In the genomic region with DNA sequence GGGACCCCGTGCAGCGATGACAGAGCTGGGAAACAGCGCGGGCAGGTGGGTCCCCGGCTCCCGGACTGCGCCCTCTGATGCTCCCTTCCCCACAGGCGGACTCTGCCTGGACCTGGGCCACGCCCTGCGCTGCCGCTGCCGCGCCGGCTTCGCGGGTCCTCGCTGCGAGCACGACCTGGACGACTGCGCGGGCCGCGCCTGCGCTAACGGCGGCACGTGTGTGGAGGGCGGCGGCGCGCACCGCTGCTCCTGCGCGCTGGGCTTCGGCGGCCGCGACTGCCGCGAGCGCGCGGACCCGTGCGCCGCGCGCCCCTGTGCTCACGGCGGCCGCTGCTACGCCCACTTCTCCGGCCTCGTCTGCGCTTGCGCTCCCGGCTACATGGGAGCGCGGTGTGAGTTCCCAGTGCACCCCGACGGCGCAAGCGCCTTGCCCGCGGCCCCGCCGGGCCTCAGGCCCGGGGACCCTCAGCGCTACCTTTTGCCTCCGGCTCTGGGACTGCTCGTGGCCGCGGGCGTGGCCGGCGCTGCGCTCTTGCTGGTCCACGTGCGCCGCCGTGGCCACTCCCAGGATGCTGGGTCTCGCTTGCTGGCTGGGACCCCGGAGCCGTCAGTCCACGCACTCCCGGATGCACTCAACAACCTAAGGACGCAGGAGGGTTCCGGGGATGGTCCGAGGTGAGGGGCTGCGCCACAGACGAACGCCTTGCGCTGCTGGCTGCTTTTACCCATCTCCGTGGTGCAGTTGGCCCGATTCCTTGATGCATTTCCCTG, we compare ENCODE assay signal across 7 cellular contexts. TPM values are rescaled to one million over a fixed set of nuclear protein-coding genes. Genes with fewer than 3 reads are reported as not detected.
DNase-seq lines count a peak whose midpoint lies in the region; ATAC-seq and TF ChIP-seq lines count a peak whose summit lies in the region.

No MANE protein-coding gene starts in this region.

- H3K4me3 Mint-ChIP-seq in activated B cell treated with CpG ODN at 0.5 μM for 24 hours = peak overlapping the region; percentile 83
- peak overlapping the region; percentile 81 for H3K4me3 Mint-ChIP-seq in stimulated activated naive CD8-positive, alpha-beta T cell treated with anti-CD3 and anti-CD28 coated beads, Interleukin-15, Interleukin-2, amounts not matched to agents 100 ng/mL and 50 ng/mL, for 24 hours

- H3K27ac Mint-ChIP-seq in activated B cell treated with CpG ODN at 0.5 μM for 24 hours = no peak overlapping the region
- no peak overlapping the region for H3K27ac Mint-ChIP-seq in stimulated activated naive CD8-positive, alpha-beta T cell treated with anti-CD3 and anti-CD28 coated beads, Interleukin-15, Interleukin-2, amounts not matched to agents 100 ng/mL and 50 ng/mL, for 24 hours

- no peaks in the 10 kb centered on the region for H3K36me3 Mint-ChIP-seq in activated B cell treated with CpG ODN at 0.5 μM for 24 hours (ENCODE audit: low read depth)
- no peaks in the 10 kb centered on the region for H3K36me3 Mint-ChIP-seq in stimulated activated naive CD8-positive, alpha-beta T cell treated with anti-CD3 and anti-CD28 coated beads, Interleukin-15, Interleukin-2, amounts not matched to agents 100 ng/mL and 50 ng/mL, for 24 hours (ENCODE audit: low read depth)

- peaks cover 8% of the 10 kb centered on the region for H3K4me1 ChIP-seq in mucosa of descending colon (ENCODE audit: low read depth)

- H3K27me3 Mint-ChIP-seq in activated B cell treated with CpG ODN at 0.5 μM for 24 hours = peaks cover 31% of the 10 kb centered on the region
- peaks cover 53% of the 10 kb centered on the region for H3K27me3 Mint-ChIP-seq in stimulated activated naive CD8-positive, alpha-beta T cell treated with anti-CD3 and anti-CD28 coated beads, Interleukin-15, Interleukin-2, amounts not matched to agents 100 ng/mL and 50 ng/mL, for 24 hours

- TF ChIP-seq CTCF in activated B cell treated with CpG ODN at 0.5 μM for 24 hours (IDR thresholded peaks at IDR 0.05) (no peak), mucosa of descending colon (IDR thresholded peaks at IDR 0.05) (no peak)

- no peak overlapping the region for H3K4me3 ChIP-seq in mucosa of descending colon

- H3K9me3 ChIP-seq in mucosa of descending colon = no peaks in the 10 kb centered on the region

- peak; percentile 68 for TF ChIP-seq POLR2A in GM15510 (IDR thresholded peaks at IDR 0.05; ENCODE audit: borderline replicate concordance, extremely low read depth, insufficient read length)

- CTCF ChIA-PET in activated B cell treated with CpG ODN at 0.5 μM for 24 hours (lab: Charles Lee) = interaction anchor here (0.9 to 1.3 kb wide), 2 partner anchors 18 to 71 kb away, joined by 3 read pairs; a partner anchor contains a TSS

- DNase-seq in NCI-H1417 (lab: John Stamatoyannopoulos, UW) (peak; percentile 93 to 95 (median 93)), activated B cell treated with CpG ODN at 0.5 μM for 24 hours (peak; percentile 59), ecto neural progenitor cell (ENCODE audit: low spot score) (peak; percentile 81), mucosa of descending colon (peak; percentile 18 to 54 (median 49))

- POLR2A ChIA-PET in activated B cell treated with CpG ODN at 0.5 μM for 24 hours (lab: Charles Lee) = interaction anchor here (1.0 to 1.3 kb wide), 2 partner anchors 62 to 106 kb away, joined by 3 to 5 read pairs; a partner anchor contains a TSS

- ATAC-seq in activated B cell treated with CpG ODN at 0.5 μM for 24 hours (ENCODE audit: low read depth) = peak; percentile 78
- ATAC-seq in mucosa of descending colon = peak; percentile 69
- no peak for ATAC-seq in GM19351 (IDR thresholded peaks at IDR 0.05; ENCODE audit: unreplicated experiment)

- intact Hi-C loops in activated B cell treated with CpG ODN at 0.5 μM for 24 hours (cut with micrococcal nuclease) (loop anchor here (10.0 kb wide), 1 partner anchor 1098 kb away; a partner anchor contains a TSS), mucosa of descending colon (cut with DNase I, micrococcal nuclease) (no loop called here)

- H3K36me3 ChIP-seq in mucosa of descending colon (ENCODE audit: low read depth) = no peaks in the 10 kb centered on the region

- no peaks in the 10 kb centered on the region for H3K9me3 Mint-ChIP-seq in activated B cell treated with CpG ODN at 0.5 μM for 24 hours
- H3K9me3 Mint-ChIP-seq in stimulated activated naive CD8-positive, alpha-beta T cell treated with anti-CD3 and anti-CD28 coated beads, Interleukin-15, Interleukin-2, amounts not matched to agents 100 ng/mL and 50 ng/mL, for 24 hours = no peaks in the 10 kb centered on the region

- peaks cover 25% of the 10 kb centered on the region for H3K4me1 Mint-ChIP-seq in activated B cell treated with CpG ODN at 0.5 μM for 24 hours
- peaks cover 20% of the 10 kb centered on the region for H3K4me1 Mint-ChIP-seq in stimulated activated naive CD8-positive, alpha-beta T cell treated with anti-CD3 and anti-CD28 coated beads, Interleukin-15, Interleukin-2, amounts not matched to agents 100 ng/mL and 50 ng/mL, for 24 hours (ENCODE audit: low read depth)

RNA-seq across cellular contexts. Expression of a gene that starts 7.8 kb away (rescaled TPM):
- not detected in 2 replicates for total RNA-seq in activated B cell treated with CpG ODN at 0.5 μM for 24 hours
- total RNA-seq in mucosa of descending colon = not detected

RNA-seq across cellular contexts. Expression of a gene that starts 8.4 kb away (rescaled TPM):
- total RNA-seq in activated B cell treated with CpG ODN at 0.5 μM for 24 hours (0.53 and 0.73 TPM in 2 replicates), mucosa of descending colon (not detected)

RNA-seq across cellular contexts. Expression of a gene that starts 25.5 kb away (rescaled TPM):
- total RNA-seq in activated B cell treated with CpG ODN at 0.5 μM for 24 hours = 3.3 and 4.0 TPM in 2 replicates
- total RNA-seq in mucosa of descending colon = 1 to 10 TPM in 1 of 3 donors, under 1 TPM in 2; 0.20 to 4.2 (median 0.72) TPM

RNA-seq across cellular contexts. Expression of a gene that starts 26.5 kb away (rescaled TPM):
- total RNA-seq in activated B cell treated with CpG ODN at 0.5 μM for 24 hours (63.8 and 68.9 TPM in 2 replicates), mucosa of descending colon (10 to 100 TPM; 52.6 to 57.9 (median 57.7) TPM)

RNA-seq across cellular contexts. Expression of a gene that starts 32.8 kb away (rescaled TPM):
- total RNA-seq in activated B cell treated with CpG ODN at 0.5 μM for 24 hours (11.4 and 11.5 TPM in 2 replicates), mucosa of descending colon (10 to 100 TPM in 1 of 3 donors, 1 to 10 TPM in 2; 7.0 to 14.7 (median 9.6) TPM)
